ENCODE assay signal across 15 cellular contexts in genomic region chr5:170223349-170223748, GRCh38. TPM values are rescaled to one million over a fixed set of nuclear protein-coding genes. Genes with fewer than 3 reads are reported as not detected.
"Had no signal": no experiment of that assay in that cellular context is flagged by ENCODE, and none has a peak within 500 bp of the region (broad histone marks: within the 10 kb centered on the region; RNA-seq: fewer than 3 reads in every experiment).

No MANE protein-coding gene starts in this region.

- H3K9me3 ChIP-seq: lower lobe of right lung, transverse colon had no signal

- H3K27me3 ChIP-seq: transverse colon had no signal

- DNase-seq: activated T-cell treated with anti-CD3 and anti-CD28 coated beads, Interleukin-2, amount 50 U/mL, for 1 hour; amniotic stem cell; hippocampal formation; lower lobe of right lung; midbrain; naive B cell; posterior cingulate gyrus; small intestine; substantia nigra; transverse colon had no signal

- H3K27ac ChIP-seq: lower lobe of right lung, transverse colon had no signal

- ATAC-seq: lower lobe of right lung; stimulated activated effector memory CD8-positive, alpha-beta T cell treated with anti-CD3 and anti-CD28 coated beads, Interleukin-12 subunit alpha, Interleukin-12 subunit beta, amount 100 ng/mL, for 72 hours had no signal

- H3K36me3 ChIP-seq: lower lobe of right lung, transverse colon had no signal

- H3K4me3 ChIP-seq: lower lobe of right lung, transverse colon had no signal

RNA-seq across cellular contexts. Expression of gene C5orf58, which starts 9.4 kb away (rescaled TPM):
- total RNA-seq: chondrocyte; fibroblast of lung; kidney epithelial cell; lower lobe of right lung; T-helper 2 cell treated with Interferon-gamma antibody and Interleukin-4, amounts not matched to agents 100 ng/mL and 5 ng/mL, for 36 hours had no signal
- polyA plus RNA-seq: fibroblast of lung, small intestine had no signal
